8 cellular contexts compared by ENCODE assay signal in the genomic region with DNA sequence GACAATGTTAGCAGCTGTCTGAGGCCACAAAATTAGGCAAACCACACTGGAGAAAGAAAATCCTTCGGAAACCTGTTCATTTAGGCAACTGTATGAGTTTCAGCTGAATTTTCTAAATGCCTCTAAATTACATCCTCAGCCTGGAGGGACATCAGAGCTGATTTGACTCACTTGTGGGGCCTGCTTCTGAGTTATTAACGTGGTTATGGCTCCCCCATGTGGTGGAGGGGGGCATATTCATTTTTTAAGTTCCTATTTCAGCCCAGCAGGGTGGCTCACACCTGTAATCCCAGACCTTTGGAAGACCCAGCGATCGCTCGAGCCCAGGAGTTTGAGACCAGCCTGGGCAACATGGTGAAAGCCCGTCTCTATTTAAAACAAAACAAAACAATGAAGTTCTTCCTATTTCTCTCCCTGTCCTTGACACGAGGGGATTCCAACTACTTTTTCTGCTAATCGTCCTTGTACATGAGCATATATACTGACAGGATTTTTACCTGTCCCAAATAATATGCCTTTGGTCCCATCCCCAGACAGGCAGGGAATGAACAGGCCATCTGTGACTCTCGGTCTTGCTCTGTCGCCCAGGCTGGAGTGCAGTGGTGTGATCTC. TPM values are rescaled to one million over a fixed set of nuclear protein-coding genes. Genes with fewer than 3 reads are reported as not detected.
A peak's percentile ranks its signal among the peaks of the same experiment; 100 is the strongest.
DNase-seq lines count a peak whose midpoint lies in the region; ATAC-seq and TF ChIP-seq lines count a peak whose summit lies in the region.

No MANE protein-coding gene starts in this region.

- H3K9me3 Mint-ChIP-seq in MCF 10A (ENCODE audit: unreplicated experiment), result no peaks in the 10 kb centered on the region

- H3K36me3 ChIP-seq in WERI-Rb-1, result no peaks in the 10 kb centered on the region

- no peak overlapping the region for H3K4me3 ChIP-seq in WERI-Rb-1 (ENCODE audit: low read depth, low read length)

- CTCF ChIA-PET in MCF 10A (lab: Yijun Ruan, JAX), result interaction anchor here (0.6 to 11.1 kb wide), 35 partner anchors 8 to 256 kb away, joined by 3 to 265 read pairs (median 4); a partner anchor contains a TSS

- H3K27ac ChIP-seq in WERI-Rb-1, result no peak overlapping the region

- H3K4me1 Mint-ChIP-seq in MCF 10A (ENCODE audit: insufficient read depth, unreplicated experiment), result peaks cover 11% of the 10 kb centered on the region

- H3K27me3 ChIP-seq in WERI-Rb-1 (ENCODE audit: insufficient read depth, low read depth, severe bottlenecking), result no peaks in the 10 kb centered on the region

- BruUV-seq in MCF 10A (replicated peaks; lab: Mats Ljungman, UMichigan), result no TSS peak

- ATAC-seq in GM19324 (IDR thresholded peaks at IDR 0.05; ENCODE audit: low FRiP score, unreplicated experiment), result no peak

- H3K27me3 Mint-ChIP-seq in MCF 10A (ENCODE audit: insufficient read depth, unreplicated experiment), result no peaks in the 10 kb centered on the region

- intact Hi-C loops in MCF 10A (cut with micrococcal nuclease), result loop anchor here (1.0 to 2.0 kb wide), 5 partner anchors 43 to 237 kb away; no protein-coding TSS in a partner anchor

- TF ChIP-seq CTCF in WERI-Rb-1 (IDR thresholded peaks at IDR 0.05; ENCODE audit: low read depth, low read length), result peak; percentile 49; the same call in 1 of the 2 replicates
- peak; percentile 93 for TF ChIP-seq CTCF in MCF 10A (IDR thresholded peaks at IDR 0.05; ENCODE audit: unreplicated experiment)

- POLR2A ChIA-PET in MCF 10A (lab: Yijun Ruan, JAX), result interaction anchor here (0.5 to 2.0 kb wide), 12 partner anchors 24 to 237 kb away, joined by 3 to 9 read pairs (median 3); no protein-coding TSS in a partner anchor

- H3K4me3 Mint-ChIP-seq in MCF 10A (ENCODE audit: unreplicated experiment), result no peak overlapping the region

- no peaks in the 10 kb centered on the region for H3K36me3 Mint-ChIP-seq in MCF 10A (ENCODE audit: insufficient read depth, unreplicated experiment)

- H3K27ac Mint-ChIP-seq in MCF 10A (ENCODE audit: low read depth, unreplicated experiment), result no peak overlapping the region

- no peaks in the 10 kb centered on the region for H3K9me3 ChIP-seq in WERI-Rb-1 (ENCODE audit: severe bottlenecking)

- in situ Hi-C loops in ACHN (cut with HindIII; ENCODE audit: low pct_ligation_motif_present, low pct_unique_long_range_greater_than_20kb, low sequenced_read_pairs), result no loop called here

- DNase-seq in ACHN (peak; percentile 69), GM19238 (ENCODE audit: insufficient read length, low spot score) (peak; percentile 51), NCI-H2171 treated with DMSO at 0.1 percent for 48 hours (lab: John Stamatoyannopoulos, UW) (peak; percentile 76), WERI-Rb-1 (peak; percentile 76), MCF 10A (ENCODE audit: unreplicated experiment) (peak; percentile 90), inferior parietal cortex (ENCODE audit: extremely low spot score) (peak; percentile 92)
- peak; percentile 51 for DNase-seq in stimulated activated CD4-positive, alpha-beta T cell treated with anti-CD3 and anti-CD28 coated beads, Interleukin-1b, Interleukin-23, amount 100 ng/mL, for 1 hour (ENCODE audit: low read depth in 2 of 2)

RNA-seq across cellular contexts. Expression of a gene that starts 31.5 kb away (rescaled TPM):
- 0.47 TPM in 1 of 2 replicates, not detected in the other for total RNA-seq in MCF 10A (2022)

RNA-seq across cellular contexts. Expression of a gene that starts 35.8 kb away (rescaled TPM):
- total RNA-seq in MCF 10A (2022), result not detected in 2 replicates
